Comparison of ENCODE assay signal across 1 cellular context in the genomic region with DNA sequence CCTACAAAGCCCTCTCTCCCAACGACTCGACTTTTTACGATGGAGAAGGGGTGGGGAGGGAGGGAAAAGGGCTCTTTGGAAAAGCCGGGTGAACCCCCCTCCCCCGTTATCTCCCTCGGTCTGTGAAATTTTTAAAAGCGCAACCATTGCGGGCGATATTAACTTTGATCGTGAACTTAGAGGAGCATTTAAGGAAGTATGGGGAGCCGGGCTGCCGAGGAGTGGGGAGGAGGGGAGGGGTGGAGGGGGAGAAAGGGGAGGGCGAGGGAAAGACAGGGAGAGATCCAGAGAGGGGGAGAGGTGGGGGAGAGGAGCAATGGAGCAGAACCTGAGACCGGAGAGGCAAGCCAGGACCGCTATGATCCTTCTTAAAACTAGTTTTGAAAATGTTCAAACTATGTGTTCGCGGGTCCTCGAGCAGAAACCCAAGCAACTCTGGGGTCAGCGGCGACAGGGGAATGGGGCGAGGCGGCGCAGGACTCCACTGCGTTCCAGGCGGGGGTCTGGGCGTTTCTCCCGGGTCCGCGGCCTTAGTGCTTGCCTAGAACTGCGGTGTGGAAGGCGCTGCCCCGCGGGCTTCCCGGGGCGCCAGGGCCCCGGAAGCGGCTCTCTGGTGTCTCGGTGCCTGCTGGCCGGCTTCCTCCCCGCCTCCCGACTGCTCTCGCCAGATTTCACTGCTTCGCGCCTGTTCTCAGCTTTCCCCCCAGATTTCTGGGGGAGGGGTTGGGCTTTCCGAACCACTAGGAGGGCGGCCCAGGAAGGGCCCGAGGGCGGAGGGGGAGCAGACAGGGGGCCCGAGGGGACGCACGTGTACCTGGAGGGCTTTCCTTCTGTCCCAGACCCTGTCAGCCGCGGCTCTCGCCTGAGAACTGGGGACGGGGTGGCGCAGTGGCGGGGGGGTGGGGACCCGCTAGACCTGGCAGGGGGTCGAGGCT.
TF ChIP-seq lines count a peak whose summit lies in the region.

A gene (minus strand): TSS at position 871 of the 935 bp plus-strand sequence.

TF ChIP-seq in HEK293, 187 proteins besides CTCF, POLR2A, EP300 and RAD21 (continued from another document):
- TF ChIP-seq, protein P1, sequence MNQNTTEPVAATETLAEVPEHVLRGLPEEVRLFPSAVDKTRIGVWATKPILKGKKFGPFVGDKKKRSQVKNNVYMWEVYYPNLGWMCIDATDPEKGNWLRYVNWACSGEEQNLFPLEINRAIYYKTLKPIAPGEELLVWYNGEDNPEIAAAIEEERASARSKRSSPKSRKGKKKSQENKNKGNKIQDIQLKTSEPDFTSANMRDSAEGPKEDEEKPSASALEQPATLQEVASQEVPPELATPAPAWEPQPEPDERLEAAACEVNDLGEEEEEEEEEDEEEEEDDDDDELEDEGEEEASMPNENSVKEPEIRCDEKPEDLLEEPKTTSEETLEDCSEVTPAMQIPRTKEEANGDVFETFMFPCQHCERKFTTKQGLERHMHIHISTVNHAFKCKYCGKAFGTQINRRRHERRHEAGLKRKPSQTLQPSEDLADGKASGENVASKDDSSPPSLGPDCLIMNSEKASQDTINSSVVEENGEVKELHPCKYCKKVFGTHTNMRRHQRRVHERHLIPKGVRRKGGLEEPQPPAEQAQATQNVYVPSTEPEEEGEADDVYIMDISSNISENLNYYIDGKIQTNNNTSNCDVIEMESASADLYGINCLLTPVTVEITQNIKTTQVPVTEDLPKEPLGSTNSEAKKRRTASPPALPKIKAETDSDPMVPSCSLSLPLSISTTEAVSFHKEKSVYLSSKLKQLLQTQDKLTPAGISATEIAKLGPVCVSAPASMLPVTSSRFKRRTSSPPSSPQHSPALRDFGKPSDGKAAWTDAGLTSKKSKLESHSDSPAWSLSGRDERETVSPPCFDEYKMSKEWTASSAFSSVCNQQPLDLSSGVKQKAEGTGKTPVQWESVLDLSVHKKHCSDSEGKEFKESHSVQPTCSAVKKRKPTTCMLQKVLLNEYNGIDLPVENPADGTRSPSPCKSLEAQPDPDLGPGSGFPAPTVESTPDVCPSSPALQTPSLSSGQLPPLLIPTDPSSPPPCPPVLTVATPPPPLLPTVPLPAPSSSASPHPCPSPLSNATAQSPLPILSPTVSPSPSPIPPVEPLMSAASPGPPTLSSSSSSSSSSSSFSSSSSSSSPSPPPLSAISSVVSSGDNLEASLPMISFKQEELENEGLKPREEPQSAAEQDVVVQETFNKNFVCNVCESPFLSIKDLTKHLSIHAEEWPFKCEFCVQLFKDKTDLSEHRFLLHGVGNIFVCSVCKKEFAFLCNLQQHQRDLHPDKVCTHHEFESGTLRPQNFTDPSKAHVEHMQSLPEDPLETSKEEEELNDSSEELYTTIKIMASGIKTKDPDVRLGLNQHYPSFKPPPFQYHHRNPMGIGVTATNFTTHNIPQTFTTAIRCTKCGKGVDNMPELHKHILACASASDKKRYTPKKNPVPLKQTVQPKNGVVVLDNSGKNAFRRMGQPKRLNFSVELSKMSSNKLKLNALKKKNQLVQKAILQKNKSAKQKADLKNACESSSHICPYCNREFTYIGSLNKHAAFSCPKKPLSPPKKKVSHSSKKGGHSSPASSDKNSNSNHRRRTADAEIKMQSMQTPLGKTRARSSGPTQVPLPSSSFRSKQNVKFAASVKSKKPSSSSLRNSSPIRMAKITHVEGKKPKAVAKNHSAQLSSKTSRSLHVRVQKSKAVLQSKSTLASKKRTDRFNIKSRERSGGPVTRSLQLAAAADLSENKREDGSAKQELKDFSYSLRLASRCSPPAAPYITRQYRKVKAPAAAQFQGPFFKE (tag by site-specific recombination; IDR thresholded peaks at IDR 0.05; ENCODE audit: borderline replicate concordance) = no peak
- TF ChIP-seq OSR2 (tag by site-specific recombination; IDR thresholded peaks at IDR 0.05) (no peak), ZNF747 (tag by site-specific recombination; IDR thresholded peaks at IDR 0.05) (no peak), TRIM28 (IDR thresholded peaks at IDR 0.05; ENCODE audit: borderline replicate concordance, low read length) (no peak), ZNF404 (tag by site-specific recombination; IDR thresholded peaks at IDR 0.05) (no peak), ZNF24 (tag by site-specific recombination; IDR thresholded peaks at IDR 0.05) (0 out of 2 replicates have a peak, but pooled peaks have one; percentile 52), ZNF76 (tag by site-specific recombination; IDR thresholded peaks at IDR 0.05; ENCODE audit: borderline replicate concordance, low read depth) (no peak; the same call in 1 of the 2 replicates), ZBTB17 (tag by site-specific recombination; IDR thresholded peaks at IDR 0.05) (0 out of 2 replicates have a peak, but pooled peaks have one; percentile 51), SETDB1 (IDR thresholded peaks at IDR 0.05; ENCODE audit: insufficient read length, low read length) (no peak), ZNF571 (tag by site-specific recombination; IDR thresholded peaks at IDR 0.05) (no peak), ZNF837 (tag by site-specific recombination; IDR thresholded peaks at IDR 0.05) (no peak), ZNF354C (tag by site-specific recombination; IDR thresholded peaks at IDR 0.05; ENCODE audit: borderline replicate concordance, low read depth) (no peak), ZNF19 (tag by site-specific recombination; IDR thresholded peaks at IDR 0.05; ENCODE audit: low read depth) (no peak), ZNF707 (tag by site-specific recombination; IDR thresholded peaks at IDR 0.05) (no peak), ZNF266 (tag by site-specific recombination; IDR thresholded peaks at IDR 0.05; ENCODE audit: low read depth) (no peak)
- TF ChIP-seq, protein P2, sequence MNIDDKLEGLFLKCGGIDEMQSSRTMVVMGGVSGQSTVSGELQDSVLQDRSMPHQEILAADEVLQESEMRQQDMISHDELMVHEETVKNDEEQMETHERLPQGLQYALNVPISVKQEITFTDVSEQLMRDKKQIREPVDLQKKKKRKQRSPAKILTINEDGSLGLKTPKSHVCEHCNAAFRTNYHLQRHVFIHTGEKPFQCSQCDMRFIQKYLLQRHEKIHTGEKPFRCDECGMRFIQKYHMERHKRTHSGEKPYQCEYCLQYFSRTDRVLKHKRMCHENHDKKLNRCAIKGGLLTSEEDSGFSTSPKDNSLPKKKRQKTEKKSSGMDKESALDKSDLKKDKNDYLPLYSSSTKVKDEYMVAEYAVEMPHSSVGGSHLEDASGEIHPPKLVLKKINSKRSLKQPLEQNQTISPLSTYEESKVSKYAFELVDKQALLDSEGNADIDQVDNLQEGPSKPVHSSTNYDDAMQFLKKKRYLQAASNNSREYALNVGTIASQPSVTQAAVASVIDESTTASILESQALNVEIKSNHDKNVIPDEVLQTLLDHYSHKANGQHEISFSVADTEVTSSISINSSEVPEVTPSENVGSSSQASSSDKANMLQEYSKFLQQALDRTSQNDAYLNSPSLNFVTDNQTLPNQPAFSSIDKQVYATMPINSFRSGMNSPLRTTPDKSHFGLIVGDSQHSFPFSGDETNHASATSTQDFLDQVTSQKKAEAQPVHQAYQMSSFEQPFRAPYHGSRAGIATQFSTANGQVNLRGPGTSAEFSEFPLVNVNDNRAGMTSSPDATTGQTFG (tag by site-specific recombination; IDR thresholded peaks at IDR 0.05; ENCODE audit: borderline replicate concordance) = no peak
- TF ChIP-seq, protein P3, sequence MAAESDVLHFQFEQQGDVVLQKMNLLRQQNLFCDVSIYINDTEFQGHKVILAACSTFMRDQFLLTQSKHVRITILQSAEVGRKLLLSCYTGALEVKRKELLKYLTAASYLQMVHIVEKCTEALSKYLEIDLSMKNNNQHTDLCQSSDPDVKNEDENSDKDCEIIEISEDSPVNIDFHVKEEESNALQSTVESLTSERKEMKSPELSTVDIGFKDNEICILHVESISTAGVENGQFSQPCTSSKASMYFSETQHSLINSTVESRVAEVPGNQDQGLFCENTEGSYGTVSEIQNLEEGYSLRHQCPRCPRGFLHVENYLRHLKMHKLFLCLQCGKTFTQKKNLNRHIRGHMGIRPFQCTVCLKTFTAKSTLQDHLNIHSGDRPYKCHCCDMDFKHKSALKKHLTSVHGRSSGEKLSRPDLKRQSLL (tag by site-specific recombination; IDR thresholded peaks at IDR 0.05) = peak; percentile 27; the same call in 1 of the 2 replicates
- TF ChIP-seq, protein P4, sequence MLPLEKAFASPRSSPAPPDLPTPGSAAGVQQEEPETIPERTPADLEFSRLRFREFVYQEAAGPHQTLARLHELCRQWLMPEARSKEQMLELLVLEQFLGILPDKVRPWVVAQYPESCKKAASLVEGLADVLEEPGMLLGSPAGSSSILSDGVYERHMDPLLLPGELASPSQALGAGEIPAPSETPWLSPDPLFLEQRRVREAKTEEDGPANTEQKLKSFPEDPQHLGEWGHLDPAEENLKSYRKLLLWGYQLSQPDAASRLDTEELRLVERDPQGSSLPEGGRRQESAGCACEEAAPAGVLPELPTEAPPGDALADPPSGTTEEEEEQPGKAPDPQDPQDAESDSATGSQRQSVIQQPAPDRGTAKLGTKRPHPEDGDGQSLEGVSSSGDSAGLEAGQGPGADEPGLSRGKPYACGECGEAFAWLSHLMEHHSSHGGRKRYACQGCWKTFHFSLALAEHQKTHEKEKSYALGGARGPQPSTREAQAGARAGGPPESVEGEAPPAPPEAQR (tag by site-specific recombination; IDR thresholded peaks at IDR 0.05) = no peak
- TF ChIP-seq, protein P5, sequence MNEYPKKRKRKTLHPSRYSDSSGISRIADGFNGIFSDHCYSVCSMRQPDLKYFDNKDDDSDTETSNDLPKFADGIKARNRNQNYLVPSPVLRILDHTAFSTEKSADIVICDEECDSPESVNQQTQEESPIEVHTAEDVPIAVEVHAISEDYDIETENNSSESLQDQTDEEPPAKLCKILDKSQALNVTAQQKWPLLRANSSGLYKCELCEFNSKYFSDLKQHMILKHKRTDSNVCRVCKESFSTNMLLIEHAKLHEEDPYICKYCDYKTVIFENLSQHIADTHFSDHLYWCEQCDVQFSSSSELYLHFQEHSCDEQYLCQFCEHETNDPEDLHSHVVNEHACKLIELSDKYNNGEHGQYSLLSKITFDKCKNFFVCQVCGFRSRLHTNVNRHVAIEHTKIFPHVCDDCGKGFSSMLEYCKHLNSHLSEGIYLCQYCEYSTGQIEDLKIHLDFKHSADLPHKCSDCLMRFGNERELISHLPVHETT (tag by site-specific recombination; IDR thresholded peaks at IDR 0.05) = 0 out of 2 replicates have a peak, but pooled peaks have one; percentile 41
TF ChIP-seq in HEK293: peak in this region for 47.
